Comparison of ENCODE assay signal across 24 cellular contexts in genomic region chr15:68259883-68260282, GRCh38. TPM values are rescaled to one million over a fixed set of nuclear protein-coding genes. Genes with fewer than 3 reads are reported as not detected.
DNase-seq lines count a peak whose midpoint lies in the region; ATAC-seq and TF ChIP-seq lines count a peak whose summit lies in the region.
"Had no signal": no experiment of that assay in that cellular context is flagged by ENCODE, and none has a peak within 500 bp of the region (broad histone marks: within the 10 kb centered on the region; RNA-seq: fewer than 3 reads in every experiment).

No MANE protein-coding gene starts in this region.

- intact Hi-C loops in heart right ventricle (cut with DNase I) (loop anchor here in 6 of 10 donors (10.0 kb wide), 4 partner anchors 45 to 415 kb away; no protein-coding TSS in a partner anchor), Right ventricle myocardium inferior (cut with DNase I) (no loop called here), esophagus muscularis mucosa (cut with DNase I) (no loop called here)

- no peak for TF ChIP-seq POLR2A in esophagus muscularis mucosa (IDR thresholded peaks at IDR 0.05; ENCODE audit: low read depth)

- DNase-seq in heart right ventricle (no peak), Right ventricle myocardium inferior (ENCODE audit: missing footprints) (no peak), NCI-H2171 treated with DMSO at 0.1 percent for 48 hours (lab: John Stamatoyannopoulos, UW) (peak; percentile 89), foreskin keratinocyte (no peak), RPMI8226 (no peak), left lobe of liver (ENCODE audit: low spot score) (no peak), esophagus muscularis mucosa (ENCODE audit: extremely low spot score) (no peak)
- DNase-seq: activated CD4-positive, alpha-beta T cell treated with anti-CD3 and anti-CD28 coated beads for 36 hours; activated gamma-delta T cell; activated naive CD8-positive, alpha-beta T cell treated with anti-CD3 and anti-CD28 coated beads, Interleukin-2, amount 50 U/mL, for 24 hours; CD4-positive, alpha-beta memory T cell; foreskin melanocyte; hypothalamus; lower lobe of right lung; MM.1S; right lobe of liver; stimulated activated CD4-positive, alpha-beta T cell treated with anti-CD3 and anti-CD28 coated beads, Interleukin-12 subunit alpha, Interleukin-12 subunit beta, amount 100 ng/mL, for 4 hours; stimulated activated CD4-positive, alpha-beta T cell treated with anti-CD3 and anti-CD28 coated beads, Interleukin-4, amount 100 ng/mL, for 4 hours; stimulated activated naive CD4-positive, alpha-beta T cell treated with Interleukin-2 at 50 U/mL for 16 hours; T-helper 2 cell had no signal

- H3K36me3 ChIP-seq in heart right ventricle (no peaks in the 10 kb centered on the region), esophagus muscularis mucosa (no peaks in the 10 kb centered on the region)
- H3K36me3 ChIP-seq: lower lobe of right lung, right lobe of liver had no signal

- TF ChIP-seq CTCF in heart right ventricle (IDR thresholded peaks at IDR 0.05) (no peak), foreskin keratinocyte (conservative IDR thresholded peaks at IDR 0.05) (no peak), esophagus muscularis mucosa (IDR thresholded peaks at IDR 0.05) (no peak)

- ATAC-seq in heart right ventricle (peak in 5 of 8 donors; percentile 27 to 72 (median 46)), Right ventricle myocardium inferior (no peak), foreskin keratinocyte (no peak), left lobe of liver (no peak)
- ATAC-seq: activated CD4-positive, alpha-beta T cell treated with anti-CD3 and anti-CD28 coated beads for 36 hours; activated naive CD8-positive, alpha-beta T cell treated with anti-CD3 and anti-CD28 coated beads, Interleukin-2, amount 50 U/mL, for 24 hours; K562; lower lobe of right lung; right lobe of liver; SK-N-SH treated with all-trans-retinoic acid at 6 μM for 48 hours had no signal

- H3K27ac ChIP-seq in heart right ventricle (peak overlapping the region in 4 of 10 donors; percentile 0 to 57 (median 34)), foreskin keratinocyte (peak overlapping the region; percentile 27), esophagus muscularis mucosa (replicated peaks in 1 of 4) (no peak overlapping the region)
- H3K27ac ChIP-seq: lower lobe of right lung, parathyroid adenoma, right lobe of liver, RWPE1 had no signal

- H3K4me3 ChIP-seq in heart right ventricle, result no peak overlapping the region
- H3K4me3 ChIP-seq in esophagus muscularis mucosa, result no peak overlapping the region
- H3K4me3 ChIP-seq: K562, lower lobe of right lung, right lobe of liver had no signal

- no peak for TF ChIP-seq EP300 in esophagus muscularis mucosa (IDR thresholded peaks at IDR 0.05)

- WGBS in heart right ventricle, 2 donors, result 60 to 71% methylated on average over 2 of the region's 2 CpGs
- 94% methylated on average over 2 of the region's 2 CpGs for WGBS in esophagus muscularis mucosa

- H3K27me3 ChIP-seq in heart right ventricle (peaks cover 0 to 20% (median 0%) of the 10 kb centered on the region in 7 donors), foreskin keratinocyte (no peaks in the 10 kb centered on the region), esophagus muscularis mucosa (no peaks in the 10 kb centered on the region)
- H3K27me3 ChIP-seq: right lobe of liver had no signal

- H3K4me1 ChIP-seq in heart right ventricle (peaks cover 0 to 25% (median 15%) of the 10 kb centered on the region in 9 donors), foreskin keratinocyte (peaks cover 21% of the 10 kb centered on the region), esophagus muscularis mucosa (peaks cover 13 to 23% (median 19%) of the 10 kb centered on the region in 4 donors)
- H3K4me1 ChIP-seq: parathyroid adenoma had no signal

- H3K9me3 ChIP-seq in heart right ventricle (no peaks in the 10 kb centered on the region), esophagus muscularis mucosa (no peaks in the 10 kb centered on the region)
- H3K9me3 ChIP-seq: lower lobe of right lung, right lobe of liver had no signal

RNA-seq across cellular contexts. Expression of gene FEM1B, which starts 17.7 kb away (rescaled TPM):
- 100 to 1,000 TPM in 1 of 10 donors, 10 to 100 TPM in 9; 39.9 to 101 (median 76.5) TPM for total RNA-seq in heart right ventricle
- 10 to 100 TPM; 10.5 to 22.0 TPM for polyA plus RNA-seq in heart right ventricle
- 48.9 TPM for total RNA-seq in Right ventricle myocardium inferior
- 42.6 and 44.5 TPM in 2 replicates for total RNA-seq in foreskin keratinocyte
- polyA plus RNA-seq in foreskin keratinocyte, result 7.9 and 9.0 TPM in 2 replicates
- total RNA-seq in left lobe of liver, result 21.5 TPM
- total RNA-seq in esophagus muscularis mucosa, result 10 to 100 TPM; 53.1 to 71.5 (median 56.5) TPM

RNA-seq across cellular contexts. Expression of gene CLN6, which starts 30.4 kb away (rescaled TPM):
- total RNA-seq in heart right ventricle, result 10 to 100 TPM in 2 of 10 donors, 1 to 10 TPM in 8; 5.8 to 14.2 (median 8.9) TPM
- polyA plus RNA-seq in heart right ventricle, result 10 to 100 TPM; 10.6 to 14.2 TPM
- total RNA-seq in Right ventricle myocardium inferior, result 7.7 TPM
- 27.5 and 29.8 TPM in 2 replicates for total RNA-seq in foreskin keratinocyte
- polyA plus RNA-seq in foreskin keratinocyte, result 35.9 and 36.5 TPM in 2 replicates
- 12.2 TPM for total RNA-seq in left lobe of liver
- 10 to 100 TPM; 13.4 to 18.2 (median 16.1) TPM for total RNA-seq in esophagus muscularis mucosa

RNA-seq across cellular contexts. Expression of gene CALML4, which starts 54.8 kb away (rescaled TPM):
- 1 to 10 TPM in 3 of 10 donors, under 1 TPM in 7; 0.28 to 1.8 (median 0.81) TPM for total RNA-seq in heart right ventricle
- polyA plus RNA-seq in heart right ventricle, result 1 to 10 TPM; 1.9 to 5.9 TPM
- 1.5 TPM for total RNA-seq in Right ventricle myocardium inferior
- total RNA-seq in foreskin keratinocyte, result 4.3 and 4.4 TPM in 2 replicates
- 5.5 and 8.1 TPM in 2 replicates for polyA plus RNA-seq in foreskin keratinocyte
- 6.8 TPM for total RNA-seq in left lobe of liver
- total RNA-seq in esophagus muscularis mucosa, result 10 to 100 TPM; 14.2 to 45.8 (median 32.1) TPM

Comparison
In these comparisons a context has a peak if more than half of its experiments do, and no peak if none do; other contexts are left out.
1. ATAC-seq: peak in heart right ventricle (5 of 8); none in Right ventricle myocardium inferior (single experiment), foreskin keratinocyte (single experiment) and left lobe of liver (single experiment).
2. intact Hi-C loops: an anchor here in heart right ventricle (10.0 kb wide); none called in Right ventricle myocardium inferior and esophagus muscularis mucosa.